In genomic region chr7:139777304-139777890, GRCh38 we compare ENCODE assay signal across 1 cellular context.
TF ChIP-seq lines count a peak whose summit lies in the region.

No MANE protein-coding gene starts in this region.

TF ChIP-seq in SK-N-SH, 30 proteins besides CTCF, POLR2A, EP300 and RAD21 (continued from another document):
- TF ChIP-seq IRF3 (IDR thresholded peaks at IDR 0.05; ENCODE audit: low read depth, low read length): no peak
- no peak for TF ChIP-seq NRF1 (IDR thresholded peaks at IDR 0.05; ENCODE audit: low read depth, low read length)
- no peak for TF ChIP-seq MAX (IDR thresholded peaks at IDR 0.05; ENCODE audit: low read depth)
- no peak for TF ChIP-seq RFX5 (IDR thresholded peaks at IDR 0.05; ENCODE audit: low read length)
- TF ChIP-seq MEF2A (IDR thresholded peaks at IDR 0.05; ENCODE audit: borderline replicate concordance, low read depth): no peak
- TF ChIP-seq EZH2phosphoT487 (IDR thresholded peaks at IDR 0.05; ENCODE audit: borderline replicate concordance, low read depth): no peak
- TF ChIP-seq ZBTB33 (IDR thresholded peaks at IDR 0.05; ENCODE audit: borderline replicate concordance, low read depth): no peak
- TF ChIP-seq REST (IDR thresholded peaks at IDR 0.05; ENCODE audit: low read depth, low read length): no peak
- no peak for TF ChIP-seq USF1 (IDR thresholded peaks at IDR 0.05; ENCODE audit: borderline replicate concordance, low read depth)
- TF ChIP-seq NFIC (IDR thresholded peaks at IDR 0.05; ENCODE audit: borderline replicate concordance): no peak
